In the genomic region with DNA sequence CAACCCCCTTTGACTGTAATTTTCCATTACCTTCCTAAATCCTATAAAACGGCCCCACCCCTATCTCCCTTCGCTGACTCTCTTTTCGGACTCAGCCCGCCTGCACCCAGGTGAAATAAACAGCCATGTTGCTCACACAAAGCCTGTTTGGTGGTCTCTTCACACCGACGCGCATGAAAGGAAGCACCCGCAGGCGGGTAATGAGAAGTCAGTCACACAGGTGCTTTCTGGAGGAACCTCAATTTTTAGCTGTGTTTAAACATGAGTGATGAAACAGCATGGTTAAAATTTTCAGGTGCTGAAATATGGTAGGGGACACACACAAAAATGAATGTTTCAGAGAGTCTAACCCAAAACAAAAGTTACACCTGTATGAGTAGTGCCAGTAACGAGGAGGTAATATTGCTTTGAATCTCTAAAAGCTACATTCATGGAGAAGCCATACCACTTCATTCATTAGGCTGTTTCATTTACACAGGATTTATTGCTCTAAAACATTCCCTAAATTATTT, we compare ENCODE assay signal across 8 cellular contexts.
DNase-seq lines count a peak whose midpoint lies in the region; ATAC-seq and TF ChIP-seq lines count a peak whose summit lies in the region.
"Not testable (repeated sequence)": the region's sequence is repeated elsewhere in the genome, so short reads cannot be mapped to it uniquely, and the experiment has no call there.

No MANE protein-coding gene starts in this region.

- peak in 2 of 10 experiments; percentile 25 to 34 for DNase-seq in CD4-positive, alpha-beta T cell
- peak; percentile 42 to 60 for DNase-seq in activated T-cell treated with anti-CD3 and anti-CD28 coated beads, Interleukin-2, amount 50 U/mL, for 72 hours
- not testable (repeated sequence) for DNase-seq in central memory CD8-positive, alpha-beta T cell (ENCODE audit: low spot score in 2 of 2); nephron progenitor cell; thyroid gland

- POLR2A ChIA-PET in CD4-positive, alpha-beta T cell (lab: Charles Lee), result interaction anchor here (1.0 to 12.3 kb wide), 9 partner anchors 9 to 92 kb away, joined by 3 to 120 read pairs (median 3); a partner anchor contains a TSS

- peaks cover 58% of the 10 kb centered on the region for H3K36me3 Mint-ChIP-seq in CD4-positive, alpha-beta T cell (ENCODE audit: low read depth)
- not testable (repeated sequence) for H3K36me3 Mint-ChIP-seq in IgD-negative memory B cell; activated T-cell treated with anti-CD3 and anti-CD28 coated beads, Interleukin-2, amount 50 U/mL, for 72 hours (ENCODE audit: insufficient read depth in 2 of 2); central memory CD8-positive, alpha-beta T cell (ENCODE audit: insufficient read depth)
- H3K36me3 Mint-ChIP-seq in T-helper 1 cell treated with Interleukin-12 subunit alpha and Interleukin-12 subunit beta and Interleukin-4 antibody, amounts not matched to agents 30 μg/mL and 1 μg/mL, for 36 hours (ENCODE audit: low read depth), result peaks cover 26% of the 10 kb centered on the region
- H3K36me3 Mint-ChIP-seq in nephron progenitor cell (ENCODE audit: low read depth), result peaks cover 12% of the 10 kb centered on the region

- H3K9me3 ChIP-seq in CD4-positive, alpha-beta T cell (ENCODE audit: control insufficient read depth, low read length); iPS-15b (ENCODE audit: control insufficient read depth, insufficient read depth, low read length); thyroid gland: not testable (repeated sequence)

- H3K27ac ChIP-seq in CD4-positive, alpha-beta T cell (ENCODE audit: low read depth, low read length), result peak overlapping the region; percentile 77
- H3K27ac ChIP-seq in thyroid gland, result peak overlapping the region; percentile 48 to 75 (median 69)

- peak overlapping the region; percentile 27 for H3K9ac ChIP-seq in iPS-15b (ENCODE audit: low read depth, low read length)

- intact Hi-C loops in CD4-positive, alpha-beta T cell (cut with DNase I, micrococcal nuclease), result loop anchor here (1.0 to 5.0 kb wide), 2 partner anchors 11 to 74 kb away; a partner anchor contains a TSS
- intact Hi-C loops in thyroid gland (cut with DNase I), result not testable (repeated sequence)

- H3K27me3 Mint-ChIP-seq in CD4-positive, alpha-beta T cell; IgD-negative memory B cell; T-helper 1 cell treated with Interleukin-12 subunit alpha and Interleukin-12 subunit beta and Interleukin-4 antibody, amounts not matched to agents 30 μg/mL and 1 μg/mL, for 36 hours (ENCODE audit: low read depth); activated T-cell treated with anti-CD3 and anti-CD28 coated beads, Interleukin-2, amount 50 U/mL, for 72 hours (ENCODE audit: low read depth); central memory CD8-positive, alpha-beta T cell; nephron progenitor cell (ENCODE audit: low read depth, poor library complexity): not testable (repeated sequence)

- peak overlapping the region; percentile 47 for H3K4me3 Mint-ChIP-seq in CD4-positive, alpha-beta T cell
- peak overlapping the region in 2 of 4 donors; percentile 52 to 77 for H3K4me3 Mint-ChIP-seq in IgD-negative memory B cell
- H3K4me3 Mint-ChIP-seq in T-helper 1 cell treated with Interleukin-12 subunit alpha and Interleukin-12 subunit beta and Interleukin-4 antibody, amounts not matched to agents 30 μg/mL and 1 μg/mL, for 36 hours, result peak overlapping the region; percentile 23
- H3K4me3 Mint-ChIP-seq in activated T-cell treated with anti-CD3 and anti-CD28 coated beads, Interleukin-2, amount 50 U/mL, for 72 hours, result peak overlapping the region; percentile 28 to 48
- H3K4me3 Mint-ChIP-seq in central memory CD8-positive, alpha-beta T cell, result peak overlapping the region; percentile 0
- H3K4me3 Mint-ChIP-seq in nephron progenitor cell, result peak overlapping the region; percentile 11

- 84 to 86% methylated on average over 10 of the region's 10 CpGs for WGBS in thyroid gland, 2 donors

- H3K4me1 Mint-ChIP-seq in CD4-positive, alpha-beta T cell (ENCODE audit: low read depth), result peaks cover 93% of the 10 kb centered on the region
- H3K4me1 Mint-ChIP-seq in IgD-negative memory B cell (peaks cover 14 to 48% (median 17%) of the 10 kb centered on the region in 3 donors), nephron progenitor cell (peaks cover 83% of the 10 kb centered on the region)
- peaks cover 71% of the 10 kb centered on the region for H3K4me1 Mint-ChIP-seq in T-helper 1 cell treated with Interleukin-12 subunit alpha and Interleukin-12 subunit beta and Interleukin-4 antibody, amounts not matched to agents 30 μg/mL and 1 μg/mL, for 36 hours (ENCODE audit: low read depth)
- H3K4me1 Mint-ChIP-seq in activated T-cell treated with anti-CD3 and anti-CD28 coated beads, Interleukin-2, amount 50 U/mL, for 72 hours (ENCODE audit: low read depth), result peaks cover 97% of the 10 kb centered on the region
- peaks cover 72% of the 10 kb centered on the region for H3K4me1 Mint-ChIP-seq in central memory CD8-positive, alpha-beta T cell

- not testable (repeated sequence) for TF ChIP-seq CTCF in CD4-positive, alpha-beta T cell (IDR thresholded peaks at IDR 0.05); nephron progenitor cell (IDR thresholded peaks at IDR 0.05); thyroid gland (IDR thresholded peaks at IDR 0.05)

- not testable (repeated sequence) for TF ChIP-seq POLR2A in thyroid gland (IDR thresholded peaks at IDR 0.05)

- not testable (repeated sequence) for H3K27me3 ChIP-seq in CD4-positive, alpha-beta T cell (ENCODE audit: control insufficient read depth, insufficient read depth, low read length); iPS-15b (ENCODE audit: control insufficient read depth, insufficient read depth, low read length); thyroid gland

- not testable (repeated sequence) for H3K9me3 Mint-ChIP-seq in CD4-positive, alpha-beta T cell; IgD-negative memory B cell; T-helper 1 cell treated with Interleukin-12 subunit alpha and Interleukin-12 subunit beta and Interleukin-4 antibody, amounts not matched to agents 30 μg/mL and 1 μg/mL, for 36 hours; activated T-cell treated with anti-CD3 and anti-CD28 coated beads, Interleukin-2, amount 50 U/mL, for 72 hours; central memory CD8-positive, alpha-beta T cell; nephron progenitor cell

- peak; percentile 46 for ATAC-seq in CD4-positive, alpha-beta T cell (ENCODE audit: poor library complexity)
- peak; percentile 42 to 46 for ATAC-seq in activated T-cell treated with anti-CD3 and anti-CD28 coated beads, Interleukin-2, amount 50 U/mL, for 72 hours (replicated peaks in 1 of 2)
- ATAC-seq in central memory CD8-positive, alpha-beta T cell (replicated peaks; ENCODE audit: extremely low read depth, poor library complexity, severe bottlenecking), result peak; percentile 31

- H3K36me3 ChIP-seq in iPS-15b (ENCODE audit: control insufficient read depth, insufficient read depth, low read length); thyroid gland: not testable (repeated sequence)

- not testable (repeated sequence) for H3K4me3 ChIP-seq in iPS-15b (ENCODE audit: low read depth, low read length); thyroid gland (replicated peaks in 1 of 3)

- H3K4me1 ChIP-seq in iPS-15b (ENCODE audit: control insufficient read depth, insufficient read depth, low read length), result peaks cover 42% of the 10 kb centered on the region
- H3K4me1 ChIP-seq in thyroid gland, result peaks cover 36 to 54% of the 10 kb centered on the region in 2 donors

- H3K27ac Mint-ChIP-seq in CD4-positive, alpha-beta T cell, result peak overlapping the region; percentile 94
- H3K27ac Mint-ChIP-seq in IgD-negative memory B cell (peak overlapping the region in 2 of 3 donors; percentile 1 to 62), nephron progenitor cell (peak overlapping the region; percentile 56)
- peak overlapping the region; percentile 98 for H3K27ac Mint-ChIP-seq in T-helper 1 cell treated with Interleukin-12 subunit alpha and Interleukin-12 subunit beta and Interleukin-4 antibody, amounts not matched to agents 30 μg/mL and 1 μg/mL, for 36 hours
- H3K27ac Mint-ChIP-seq in activated T-cell treated with anti-CD3 and anti-CD28 coated beads, Interleukin-2, amount 50 U/mL, for 72 hours, result peak overlapping the region; percentile 54
- H3K27ac Mint-ChIP-seq in central memory CD8-positive, alpha-beta T cell (ENCODE audit: low read depth), result peak overlapping the region; percentile 69

- CTCF ChIA-PET in CD4-positive, alpha-beta T cell (lab: Charles Lee), result interaction anchor here (1.0 to 2.9 kb wide), 2 partner anchors 9 to 21 kb away, joined by 4 to 8 read pairs; no protein-coding TSS in a partner anchor

Comparison
In these comparisons a context has a peak if more than half of its experiments do, and no peak if none do; other contexts are left out.
1. H3K27ac Mint-ChIP-seq: peak in every context shown above with its lines; median percentile 98 in T-helper 1 cell treated with Interleukin-12 subunit alpha and Interleukin-12 subunit beta and Interleukin-4 antibody, amounts not matched to agents 30 μg/mL and 1 μg/mL, for 36 hours; 94 in CD4-positive, alpha-beta T cell; 69 in central memory CD8-positive, alpha-beta T cell; 56 in nephron progenitor cell; 54 in activated T-cell treated with anti-CD3 and anti-CD28 coated beads, Interleukin-2, amount 50 U/mL, for 72 hours; 32 in IgD-negative memory B cell.